In the genomic region with DNA sequence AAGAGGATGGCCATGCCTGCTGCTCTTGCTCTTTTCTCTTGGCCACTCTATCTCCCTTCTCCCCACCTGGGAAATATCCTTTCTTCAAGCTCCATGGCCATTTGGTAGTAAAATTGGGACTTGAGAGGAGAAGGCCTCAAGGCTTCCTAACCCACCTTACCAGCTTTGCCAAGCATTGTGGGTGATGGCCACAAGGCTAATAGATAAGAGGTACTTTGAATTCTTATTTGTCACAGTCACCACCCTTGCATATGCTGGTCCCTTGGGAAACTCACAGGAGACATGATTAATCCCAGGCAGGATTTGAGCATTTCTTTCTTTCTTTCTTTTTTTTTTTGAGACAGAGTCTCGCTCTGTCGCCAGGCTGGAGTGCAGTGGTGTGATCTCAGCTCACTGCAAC, we compare ENCODE assay signal across 33 cellular contexts.
"Had no signal": no experiment of that assay in that cellular context is flagged by ENCODE, and none has a peak within 500 bp of the region (broad histone marks: within the 10 kb centered on the region; RNA-seq: fewer than 3 reads in every experiment).

No MANE protein-coding gene starts in this region.

- H3K36me3 ChIP-seq: SJCRH30 had no signal

- H3K9me3 ChIP-seq: body of pancreas, SJCRH30 had no signal

- H3K27ac Mint-ChIP-seq: activated B cell treated with CpG ODN at 0.5 μM for 24 hours; activated CD4-positive, alpha-beta memory T cell treated with anti-CD3 and anti-CD28 coated beads for 36 hours; activated naive CD8-positive, alpha-beta T cell treated with anti-CD3 and anti-CD28 coated beads for 36 hours; T-helper 2 cell treated with Interferon-gamma antibody and Interleukin-4, amounts not matched to agents 5 μg/mL and 100 μg/mL, for 36 hours had no signal

- H3K27me3 ChIP-seq: body of pancreas, SJCRH30 had no signal

- H3K9me3 Mint-ChIP-seq: activated B cell treated with CpG ODN at 0.5 μM for 24 hours; activated CD4-positive, alpha-beta memory T cell treated with anti-CD3 and anti-CD28 coated beads for 36 hours; T-helper 2 cell treated with Interferon-gamma antibody and Interleukin-4, amounts not matched to agents 5 μg/mL and 100 μg/mL, for 36 hours had no signal

- ATAC-seq: body of pancreas, K562 had no signal

- H3K4me3 Mint-ChIP-seq: activated B cell treated with CpG ODN at 0.5 μM for 24 hours; activated CD4-positive, alpha-beta memory T cell treated with anti-CD3 and anti-CD28 coated beads for 36 hours; activated naive CD8-positive, alpha-beta T cell treated with anti-CD3 and anti-CD28 coated beads for 36 hours; T-helper 2 cell treated with Interferon-gamma antibody and Interleukin-4, amounts not matched to agents 5 μg/mL and 100 μg/mL, for 36 hours had no signal

- H3K4me3 ChIP-seq: body of pancreas, K562, PC-9, SJCRH30, SK-N-MC had no signal

- H3K27me3 Mint-ChIP-seq: activated B cell treated with CpG ODN at 0.5 μM for 24 hours; activated CD4-positive, alpha-beta memory T cell treated with anti-CD3 and anti-CD28 coated beads for 36 hours; activated naive CD8-positive, alpha-beta T cell treated with anti-CD3 and anti-CD28 coated beads for 36 hours had no signal

- DNase-seq: activated B cell treated with CpG ODN at 0.5 μM for 24 hours; activated CD4-positive, alpha-beta memory T cell treated with anti-CD3 and anti-CD28 coated beads for 36 hours; activated CD4-positive, alpha-beta T cell treated with anti-CD3 and anti-CD28 coated beads for 4 hours; activated CD4-positive, alpha-beta T cell treated with anti-CD3 and anti-CD28 coated beads, Interleukin-2, amount 50 U/mL, for 1 hour; activated CD4-positive, CD25-positive, alpha-beta regulatory T cell treated with anti-CD3 and anti-CD28 coated beads, Interleukin-2, amount 50 U/mL, for 72 hours; activated CD8-positive, alpha-beta memory T cell treated with anti-CD3 and anti-CD28 coated beads, Interleukin-2, amount 50 U/mL, for 48 hours; activated effector memory CD4-positive, alpha-beta T cell treated with anti-CD3 and anti-CD28 coated beads, Interleukin-2, amount 50 U/mL, for 16 hours; activated naive CD4-positive, alpha-beta T cell; activated naive CD4-positive, alpha-beta T cell treated with anti-CD3 and anti-CD28 coated beads, Interleukin-2, amount 50 U/mL, for 16 hours; activated naive CD8-positive, alpha-beta T cell treated with anti-CD3 and anti-CD28 coated beads for 36 hours; activated T-cell treated with anti-CD3 and anti-CD28 coated beads, Interleukin-2, amount 50 U/mL, for 48 hours; amniotic stem cell; aorta; body of pancreas; caudate nucleus; cerebellar nuclear complex; NCI-H1048; NCI-H1105 treated with DMSO at 0.1 percent for 48 hours; NCI-H1436; NCI-H1694; NCI-H1930; NCI-H2081 treated with DMSO at 0.1 percent for 48 hours; NCI-H345; NCI-H510A; NCI-H526; NCI-H748 treated with DMSO at 0.1 percent for 48 hours; NK-92 treated with Interleukin-12 subunit alpha and Interleukin-12 subunit beta, amount 100 ng/mL, for 24 hours; PC-9; SHP77; SJCRH30 had no signal

- H3K27ac ChIP-seq: body of pancreas, SJCRH30, SK-N-MC had no signal

- H2AFZ ChIP-seq: PC-9 had no signal
